Comparison of ENCODE assay signal across 8 cellular contexts in genomic region chr6:126339796-126340750, GRCh38. TPM values are rescaled to one million over a fixed set of nuclear protein-coding genes. Genes with fewer than 3 reads are reported as not detected.
DNase-seq lines count a peak whose midpoint lies in the region; ATAC-seq and TF ChIP-seq lines count a peak whose summit lies in the region.

Gene CENPW (plus strand): TSS chr6:126340115. CDS start chr6:126340274, 159 bp downstream.

- no peaks in the 10 kb centered on the region for H3K27me3 Mint-ChIP-seq in CD4-positive, alpha-beta memory T cell

- peak within 1 kb of the TSS; percentile 26 to 92 for H3K4me3 ChIP-seq in CD4-positive, alpha-beta memory T cell (ENCODE audit: low read length in 2 of 2)
- peak within 1 kb of the TSS; percentile 65 for H3K4me3 ChIP-seq in lower leg skin (ENCODE audit: low read depth, poor library complexity, severe bottlenecking)

- 2 to 3% methylated on average over 48 of the region's 48 CpGs for WGBS in lower leg skin, 2 donors

- no peak for TF ChIP-seq POLR2A in lower leg skin (IDR thresholded peaks at IDR 0.05)

- intact Hi-C loops in CD4-positive, alpha-beta memory T cell (cut with micrococcal nuclease), result loop anchor here (2.0 kb wide), 1 partner anchor 559 kb away; no protein-coding TSS in a partner anchor
- intact Hi-C loops in lower leg skin (cut with DNase I; ENCODE audit: low total_unique reads), result no loop called here

- TF ChIP-seq CTCF in lower leg skin (IDR thresholded peaks at IDR 0.05), result no peak

- H3K9me3 Mint-ChIP-seq in CD4-positive, alpha-beta memory T cell, result no peaks in the 10 kb centered on the region

- DNase-seq in CD4-positive, alpha-beta memory T cell, result peak; percentile 83 to 91 (median 87)
- DNase-seq in NCI-H748 (lab: John Stamatoyannopoulos, UW; ENCODE audit: unreplicated experiment) (peak; percentile 90), ecto neural progenitor cell (ENCODE audit: low spot score) (peak; percentile 94), lower leg skin (ENCODE audit: low spot score in 2 of 2) (peak; percentile 91 to 95)
- peak; percentile 86 to 93 for DNase-seq in activated CD4-positive, alpha-beta T cell treated with anti-CD3 and anti-CD28 coated beads, Interleukin-2, amount 50 U/mL, for 24 hours (ENCODE audit: low read depth in 1 of 2, low spot score in 1 of 2)
- peak; percentile 92 to 97 for DNase-seq in stimulated activated CD4-positive, alpha-beta T cell treated with anti-CD3 and anti-CD28 coated beads, Interleukin-4, amount 100 ng/mL, for 4 hours

- H3K36me3 ChIP-seq in CD4-positive, alpha-beta memory T cell (ENCODE audit: insufficient read depth, low read length), result no peaks in the 10 kb centered on the region

- peaks cover 0 to 3% of the 10 kb centered on the region in 2 donors for H3K36me3 Mint-ChIP-seq in CD4-positive, alpha-beta memory T cell

- ATAC-seq in GM19438 (IDR thresholded peaks at IDR 0.05; ENCODE audit: low read depth, unreplicated experiment) (peak; percentile 96), HG03565 (IDR thresholded peaks at IDR 0.05; ENCODE audit: unreplicated experiment) (peak; percentile 72)

- H3K4me1 Mint-ChIP-seq in CD4-positive, alpha-beta memory T cell, result peaks cover 0 to 11% (median 3%) of the 10 kb centered on the region in 4 donors

- peaks cover 9% of the 10 kb centered on the region for H3K4me1 ChIP-seq in CD4-positive, alpha-beta memory T cell (ENCODE audit: insufficient read depth, low read length)

- H3K27ac ChIP-seq in CD4-positive, alpha-beta memory T cell (ENCODE audit: low read depth, low read length), result peak within 1 kb of the TSS; percentile 32

- peak within 1 kb of the TSS in 4 of 7 donors; percentile 5 to 79 (median 35) for H3K27ac Mint-ChIP-seq in CD4-positive, alpha-beta memory T cell

- CTCF ChIA-PET in CD4-positive, alpha-beta memory T cell (lab: Charles Lee; ENCODE audit: partially characterized antibody), result no interaction called here

- POLR2A ChIA-PET in CD4-positive, alpha-beta memory T cell (lab: Charles Lee; ENCODE audit: partially characterized antibody), result no interaction called here

- no peaks in the 10 kb centered on the region for H3K27me3 ChIP-seq in CD4-positive, alpha-beta memory T cell (ENCODE audit: insufficient read depth, low read length)

- H3K4me3 Mint-ChIP-seq in CD4-positive, alpha-beta memory T cell, result no peak within 1 kb of the TSS

- H3K9me3 ChIP-seq in CD4-positive, alpha-beta memory T cell (ENCODE audit: control insufficient read depth in 1 of 2, low read length in 2 of 2), result no peaks in the 10 kb centered on the region

RNA-seq across cellular contexts. Expression of gene CENPW, which starts in this region (rescaled TPM):
- 1 to 10 TPM; 1.4 to 1.5 TPM for total RNA-seq in CD4-positive, alpha-beta memory T cell
- 1 to 10 TPM; 1.7 to 2.9 TPM for polyA plus RNA-seq in CD4-positive, alpha-beta memory T cell
- total RNA-seq in lower leg skin, result 1 to 10 TPM in 2 of 4 donors, not detected in 2; 1.2 to 1.9 TPM

Comparison
In these comparisons a context has a peak if more than half of its experiments do, and no peak if none do; other contexts are left out.
1. Peak in every context shown above with its lines: DNase-seq, ATAC-seq, H3K4me3 ChIP-seq and H3K27ac ChIP-seq.